8 cellular contexts compared by ENCODE assay signal in the genomic region with DNA sequence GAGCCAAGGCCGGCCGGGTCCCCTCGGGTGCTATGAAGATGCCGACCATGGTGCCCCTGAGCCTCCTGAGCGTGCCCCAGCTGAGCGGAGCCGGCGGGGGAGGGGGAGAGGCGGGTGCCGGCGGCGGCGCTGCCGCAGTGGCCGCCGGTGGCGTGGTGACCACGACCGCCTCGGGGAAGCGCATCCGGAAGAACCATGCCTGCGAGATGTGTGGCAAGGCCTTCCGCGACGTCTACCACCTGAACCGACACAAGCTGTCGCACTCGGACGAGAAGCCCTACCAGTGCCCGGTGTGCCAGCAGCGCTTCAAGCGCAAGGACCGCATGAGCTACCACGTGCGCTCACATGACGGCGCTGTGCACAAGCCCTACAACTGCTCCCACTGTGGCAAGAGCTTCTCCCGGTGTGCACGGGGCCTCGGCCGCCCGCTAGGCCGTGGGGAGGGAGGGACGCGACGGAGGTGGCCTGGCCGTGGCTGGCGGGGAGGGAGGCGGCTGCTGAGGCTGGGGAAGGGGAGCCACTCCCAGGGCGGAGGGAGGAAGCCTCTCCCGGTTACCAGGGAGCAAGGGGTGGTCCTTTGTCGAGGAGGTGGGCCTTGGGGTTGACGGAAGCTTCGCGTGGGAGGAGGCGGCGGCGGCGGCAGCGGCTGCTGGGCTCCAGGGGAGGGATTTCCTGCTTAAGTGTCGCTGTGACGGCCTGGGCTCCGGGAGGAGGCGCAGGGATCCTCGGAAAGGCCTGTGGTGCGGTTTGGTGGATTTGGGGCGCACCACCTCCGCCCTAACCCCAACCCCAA. TPM values are rescaled to one million over a fixed set of nuclear protein-coding genes. Genes with fewer than 3 reads are reported as not detected.
DNase-seq lines count a peak whose midpoint lies in the region; ATAC-seq, FAIRE-seq and TF ChIP-seq lines count a peak whose summit lies in the region.

No MANE protein-coding gene starts in this region.

- intact Hi-C loops in ascending aorta (cut with DNase I) = loop anchor here (1.0 to 10.0 kb wide), 7 partner anchors 9 to 1647 kb away; a partner anchor contains a TSS
- intact Hi-C loops in right cardiac atrium (cut with DNase I) = no loop called here
- intact Hi-C loops in uterus (cut with DNase I; ENCODE audit: low total_unique reads) = no loop called here

- H3K4me3 ChIP-seq in ascending aorta (peak overlapping the region; percentile 64 to 75), right cardiac atrium (ENCODE audit: low read length) (peak overlapping the region; percentile 91), uterus (peak overlapping the region; percentile 35 to 61)

- peaks cover 14 to 19% of the 10 kb centered on the region in 2 donors for H3K36me3 ChIP-seq in ascending aorta
- H3K36me3 ChIP-seq in uterus = no peaks in the 10 kb centered on the region

- peak in 1 of 2 donors; percentile 63 for TF ChIP-seq POLR2A in uterus (IDR thresholded peaks at IDR 0.05)

- no peaks in the 10 kb centered on the region for H3K9me3 ChIP-seq in ascending aorta
- H3K9me3 ChIP-seq in right cardiac atrium (ENCODE audit: control insufficient read depth, low read length) = no peaks in the 10 kb centered on the region
- H3K9me3 ChIP-seq in uterus = no peaks in the 10 kb centered on the region

- peak; percentile 46 to 65 for ATAC-seq in right cardiac atrium

- no peaks in the 10 kb centered on the region for H3K9me3 Mint-ChIP-seq in T-helper 2 cell treated with Interferon-gamma antibody and Interleukin-4, amounts not matched to agents 5 μg/mL and 100 μg/mL, for 36 hours

- peaks cover 55% of the 10 kb centered on the region for H3K36me3 Mint-ChIP-seq in T-helper 2 cell treated with Interferon-gamma antibody and Interleukin-4, amounts not matched to agents 5 μg/mL and 100 μg/mL, for 36 hours (ENCODE audit: low read depth)

- H3K27ac Mint-ChIP-seq in T-helper 2 cell treated with Interferon-gamma antibody and Interleukin-4, amounts not matched to agents 5 μg/mL and 100 μg/mL, for 36 hours = peak overlapping the region; percentile 94

- DNase-seq in AML-193 (lab: John Stamatoyannopoulos, UW) = peak; percentile 77 to 89
- no peak for DNase-seq in GM19239 (ENCODE audit: insufficient read length, low spot score)
- DNase-seq in NCI-H1694 (lab: John Stamatoyannopoulos, UW) = peak; percentile 75
- peak; percentile 93 for DNase-seq in T-helper 2 cell treated with Interferon-gamma antibody and Interleukin-4, amounts not matched to agents 5 μg/mL and 100 μg/mL, for 36 hours (ENCODE audit: low spot score)
- DNase-seq in ascending aorta (ENCODE audit: low spot score in 2 of 2) = peak; percentile 69 to 93
- DNase-seq in right cardiac atrium = peak; percentile 94 to 97 (median 96)
- peak; percentile 71 for DNase-seq in pulmonary artery endothelial cell (ENCODE audit: low read depth, low spot score)
- peak; percentile 89 for DNase-seq in uterus

- H3K27me3 Mint-ChIP-seq in T-helper 2 cell treated with Interferon-gamma antibody and Interleukin-4, amounts not matched to agents 5 μg/mL and 100 μg/mL, for 36 hours (ENCODE audit: low read depth) = peaks cover under 1% of the 10 kb centered on the region

- H3K27me3 ChIP-seq in ascending aorta (no peaks in the 10 kb centered on the region), right cardiac atrium (ENCODE audit: control insufficient read depth, insufficient read depth) (no peaks in the 10 kb centered on the region), uterus (no peaks in the 10 kb centered on the region)

- TF ChIP-seq CTCF in ascending aorta (IDR thresholded peaks at IDR 0.05) = peak; percentile 48 to 59 (median 55)
- peak; percentile 24 to 63 (median 54) for TF ChIP-seq CTCF in uterus (IDR thresholded peaks at IDR 0.05)

- FAIRE-seq in GM19239 (lab: Jason Lieb, UNC) = peak; percentile 97

- H3K27ac ChIP-seq in ascending aorta = peak overlapping the region; percentile 88 to 94
- H3K27ac ChIP-seq in right cardiac atrium (ENCODE audit: low read length) = peak overlapping the region; percentile 85
- peak overlapping the region; percentile 96 to 99 for H3K27ac ChIP-seq in uterus

- peak overlapping the region; percentile 92 for H3K4me3 Mint-ChIP-seq in T-helper 2 cell treated with Interferon-gamma antibody and Interleukin-4, amounts not matched to agents 5 μg/mL and 100 μg/mL, for 36 hours

- 1% methylated on average over 69 of the region's 69 CpGs for WGBS in right cardiac atrium

- H3K4me1 ChIP-seq in ascending aorta (peaks cover 18 to 36% of the 10 kb centered on the region in 2 donors), right cardiac atrium (ENCODE audit: control insufficient read depth, insufficient read depth, low read length) (peaks cover 2% of the 10 kb centered on the region), uterus (peaks cover 11 to 28% of the 10 kb centered on the region in 2 donors)

- H3K4me1 Mint-ChIP-seq in T-helper 2 cell treated with Interferon-gamma antibody and Interleukin-4, amounts not matched to agents 5 μg/mL and 100 μg/mL, for 36 hours (ENCODE audit: low read depth) = peaks cover 39% of the 10 kb centered on the region

RNA-seq across cellular contexts. Expression of a gene that starts 1.3 kb away (rescaled TPM):
- total RNA-seq in ascending aorta (146 TPM), right cardiac atrium (100 to 1,000 TPM in 3 of 4 donors, 10 to 100 TPM in 1; 82.3 to 113 (median 104) TPM), pulmonary artery endothelial cell (267 and 297 TPM in 2 replicates), uterus (100 to 1,000 TPM in 1 of 4 donors, 10 to 100 TPM in 3; 32.8 to 200 (median 67.5) TPM)
- 69.3 TPM for polyA plus RNA-seq in right cardiac atrium

RNA-seq across cellular contexts. Expression of a gene that starts 4.4 kb away (rescaled TPM):
- total RNA-seq in ascending aorta (5.0 TPM), right cardiac atrium (1 to 10 TPM; 2.5 to 5.0 (median 4.4) TPM), pulmonary artery endothelial cell (0.66 and 0.71 TPM in 2 replicates), uterus (10 to 100 TPM; 20.2 to 54.5 (median 28.0) TPM)
- 4.8 TPM for polyA plus RNA-seq in right cardiac atrium

RNA-seq across cellular contexts. Expression of a gene that starts 8.3 kb away (rescaled TPM):
- total RNA-seq in ascending aorta (54.3 TPM), right cardiac atrium (10 to 100 TPM; 13.7 to 20.3 (median 15.2) TPM), pulmonary artery endothelial cell (17.4 and 26.1 TPM in 2 replicates), uterus (10 to 100 TPM; 36.1 to 85.0 (median 46.9) TPM)
- 33.8 TPM for polyA plus RNA-seq in right cardiac atrium

RNA-seq across cellular contexts. Expression of a gene that starts 12.6 kb away (rescaled TPM):
- total RNA-seq in ascending aorta (244 TPM), right cardiac atrium (10 to 100 TPM; 48.2 to 73.9 (median 64.0) TPM), pulmonary artery endothelial cell (433 and 451 TPM in 2 replicates), uterus (100 to 1,000 TPM in 1 of 4 donors, 10 to 100 TPM in 3; 38.4 to 132 (median 67.4) TPM)
- 50.6 TPM for polyA plus RNA-seq in right cardiac atrium

RNA-seq across cellular contexts. Expression of a gene that starts 17.1 kb away (rescaled TPM):
- total RNA-seq in ascending aorta (28.6 TPM), right cardiac atrium (10 to 100 TPM; 19.0 to 53.8 (median 41.6) TPM), pulmonary artery endothelial cell (59.4 and 85.2 TPM in 2 replicates), uterus (10 to 100 TPM in 3 of 4 donors, 1 to 10 TPM in 1; 5.9 to 70.4 (median 15.8) TPM)
- 89.6 TPM for polyA plus RNA-seq in right cardiac atrium
